18 cellular contexts compared by ENCODE assay signal in genomic region chr3:177595789-177596188, GRCh38.
DNase-seq lines count a peak whose midpoint lies in the region; ATAC-seq, FAIRE-seq and TF ChIP-seq lines count a peak whose summit lies in the region.
"Had no signal": no experiment of that assay in that cellular context is flagged by ENCODE, and none has a peak within 500 bp of the region (broad histone marks: within the 10 kb centered on the region; RNA-seq: fewer than 3 reads in every experiment).

No MANE protein-coding gene starts in this region.

- no peak overlapping the region for H3K4me3 ChIP-seq in astrocyte (ENCODE audit: insufficient read depth, low read depth, low read length)
- H3K4me3 ChIP-seq in keratinocyte (ENCODE audit: control insufficient read depth in 2 of 3, extremely low read depth in 1 of 3, insufficient read depth in 2 of 3, low read depth in 1 of 3, low read length in 3 of 3), result no peak overlapping the region
- no peak overlapping the region for H3K4me3 ChIP-seq in WERI-Rb-1 (ENCODE audit: low read depth, low read length)
- H3K4me3 ChIP-seq: upper lobe of right lung had no signal

- no peaks in the 10 kb centered on the region for H3K9me1 ChIP-seq in keratinocyte (ENCODE audit: control insufficient read depth, extremely low read depth, insufficient read depth, low read length)

- no peaks in the 10 kb centered on the region for H3K27me3 Mint-ChIP-seq in activated naive CD8-positive, alpha-beta T cell
- no peaks in the 10 kb centered on the region for H3K27me3 Mint-ChIP-seq in activated naive CD8-positive, alpha-beta T cell treated with anti-CD3 and anti-CD28 coated beads for 36 hours
- H3K27me3 Mint-ChIP-seq in astrocyte (ENCODE audit: low read depth, unreplicated experiment), result no peaks in the 10 kb centered on the region

- H3K9ac ChIP-seq in astrocyte (ENCODE audit: low read length) (no peak overlapping the region), keratinocyte (ENCODE audit: control insufficient read depth, extremely low read depth, insufficient read depth, low read length) (no peak overlapping the region)

- FAIRE-seq in astrocyte (lab: Jason Lieb, UNC) (no peak), keratinocyte (lab: Jason Lieb, UNC) (no peak)
- FAIRE-seq: A204.1, endometrium, small intestine had no signal

- H3K4me1 ChIP-seq in astrocyte (ENCODE audit: insufficient read depth, low read length), result peaks cover 40% of the 10 kb centered on the region
- peaks cover 72% of the 10 kb centered on the region for H3K4me1 ChIP-seq in keratinocyte (ENCODE audit: control insufficient read depth, extremely low read depth, insufficient read depth, low read length)

- H3K36me3 ChIP-seq in astrocyte (ENCODE audit: insufficient read depth, low read length) (no peaks in the 10 kb centered on the region), keratinocyte (ENCODE audit: control insufficient read depth in 2 of 2, extremely low read depth in 1 of 2, insufficient read depth in 2 of 2, low read length in 2 of 2) (no peaks in the 10 kb centered on the region), WERI-Rb-1 (no peaks in the 10 kb centered on the region)
- H3K36me3 ChIP-seq: upper lobe of right lung had no signal

- H3K36me3 Mint-ChIP-seq in activated naive CD8-positive, alpha-beta T cell, result no peaks in the 10 kb centered on the region
- peaks cover 3% of the 10 kb centered on the region for H3K36me3 Mint-ChIP-seq in activated naive CD8-positive, alpha-beta T cell treated with anti-CD3 and anti-CD28 coated beads for 36 hours
- no peaks in the 10 kb centered on the region for H3K36me3 Mint-ChIP-seq in astrocyte (ENCODE audit: low read depth, unreplicated experiment)
- H3K36me3 Mint-ChIP-seq: stimulated activated effector memory CD8-positive, alpha-beta T cell treated with anti-CD3 and anti-CD28 coated beads, Interleukin-12 subunit alpha, Interleukin-12 subunit beta, amount 100 ng/mL, for 72 hours had no signal

- H3K4me1 Mint-ChIP-seq in activated naive CD8-positive, alpha-beta T cell (ENCODE audit: low read depth), result peaks cover 79% of the 10 kb centered on the region
- H3K4me1 Mint-ChIP-seq in activated naive CD8-positive, alpha-beta T cell treated with anti-CD3 and anti-CD28 coated beads for 36 hours, result peaks cover 66% of the 10 kb centered on the region
- H3K4me1 Mint-ChIP-seq in astrocyte (ENCODE audit: low read depth, unreplicated experiment), result peaks cover 23% of the 10 kb centered on the region

- H3K9me3 Mint-ChIP-seq in activated naive CD8-positive, alpha-beta T cell (ENCODE audit: low read depth), result no peaks in the 10 kb centered on the region
- peaks cover 4% of the 10 kb centered on the region for H3K9me3 Mint-ChIP-seq in activated naive CD8-positive, alpha-beta T cell treated with anti-CD3 and anti-CD28 coated beads for 36 hours
- H3K9me3 Mint-ChIP-seq in astrocyte (ENCODE audit: unreplicated experiment), result no peaks in the 10 kb centered on the region
- H3K9me3 Mint-ChIP-seq: stimulated activated effector memory CD8-positive, alpha-beta T cell treated with anti-CD3 and anti-CD28 coated beads, Interleukin-12 subunit alpha, Interleukin-12 subunit beta, amount 100 ng/mL, for 72 hours had no signal

- H4K20me1 ChIP-seq in astrocyte (ENCODE audit: insufficient read depth, low read length), result no peaks in the 10 kb centered on the region
- no peaks in the 10 kb centered on the region for H4K20me1 ChIP-seq in keratinocyte (ENCODE audit: control insufficient read depth, extremely low read depth, insufficient read depth, low read length)

- no peak for TF ChIP-seq CTCF in astrocyte (IDR thresholded peaks at IDR 0.05; ENCODE audit: insufficient read depth, low read depth, low read length)
- TF ChIP-seq CTCF in keratinocyte (optimal IDR thresholded peaks at IDR 0.05 in 1 of 3, IDR thresholded peaks at IDR 0.05 in 1 of 3, conservative IDR thresholded peaks at IDR 0.05 in 1 of 3; ENCODE audit: extremely low read depth in 1 of 3, insufficient read depth in 2 of 3, low read length in 3 of 3), result no peak
- no peak for TF ChIP-seq CTCF in WERI-Rb-1 (IDR thresholded peaks at IDR 0.05; ENCODE audit: low read depth, low read length)

- H2AFZ ChIP-seq in astrocyte (ENCODE audit: low read depth, low read length), result no peak overlapping the region
- no peak overlapping the region for H2AFZ ChIP-seq in keratinocyte (ENCODE audit: control insufficient read depth, low read length)

- DNase-seq in activated naive CD8-positive, alpha-beta T cell treated with anti-CD3 and anti-CD28 coated beads for 36 hours, result no peak
- DNase-seq in astrocyte (ENCODE audit: low read depth) (peak; percentile 91), keratinocyte (ENCODE audit: low read depth, low spot score) (no peak), posterior cingulate gyrus (no peak), WERI-Rb-1 (no peak), left cardiac atrium (no peak)
- DNase-seq: activated CD4-positive, alpha-beta T cell treated with anti-CD3 and anti-CD28 coated beads for 1 hour; Caco-2; central memory CD4-positive, alpha-beta T cell; NCI-H1092; NCI-H82; small intestine; upper lobe of right lung had no signal

- no peak for ATAC-seq in HG03175 (IDR thresholded peaks at IDR 0.05; ENCODE audit: unreplicated experiment)
- ATAC-seq in left cardiac atrium, result no peak
- ATAC-seq: stimulated activated effector memory CD8-positive, alpha-beta T cell treated with anti-CD3 and anti-CD28 coated beads, Interleukin-12 subunit alpha, Interleukin-12 subunit beta, amount 100 ng/mL, for 72 hours; upper lobe of right lung had no signal

- H3K9me3 ChIP-seq in astrocyte (ENCODE audit: insufficient read depth, low read depth, low read length) (no peaks in the 10 kb centered on the region), keratinocyte (ENCODE audit: control insufficient read depth, low read depth, low read length) (no peaks in the 10 kb centered on the region), WERI-Rb-1 (ENCODE audit: severe bottlenecking) (no peaks in the 10 kb centered on the region)
- H3K9me3 ChIP-seq: Caco-2, upper lobe of right lung had no signal

- H3K4me2 ChIP-seq in astrocyte (ENCODE audit: low read length), result peak overlapping the region; percentile 63
- H3K4me2 ChIP-seq in keratinocyte (ENCODE audit: control insufficient read depth, extremely low read depth, insufficient read depth, low read depth, low read length), result peak overlapping the region; percentile 91

- no peaks in the 10 kb centered on the region for H3K27me3 ChIP-seq in astrocyte (ENCODE audit: insufficient read depth, low read length)
- H3K27me3 ChIP-seq in keratinocyte (ENCODE audit: control insufficient read depth, extremely low read depth, insufficient read depth, low read length), result no peaks in the 10 kb centered on the region
- no peaks in the 10 kb centered on the region for H3K27me3 ChIP-seq in WERI-Rb-1 (ENCODE audit: insufficient read depth, low read depth, severe bottlenecking)
- H3K27me3 ChIP-seq: upper lobe of right lung had no signal

- dilution Hi-C loops in keratinocyte (cut with MboI; ENCODE audit: extremely low pct_ligation_motif_present, low sequenced_read_pairs), result no loop called here

- intact Hi-C loops in posterior cingulate gyrus (cut with DNase I) (no loop called here), left cardiac atrium (cut with DNase I) (loop anchor here in 1 of 2 donors (10.0 kb wide), 1 partner anchor 231 kb away; no protein-coding TSS in a partner anchor)

- peak overlapping the region; percentile 11 for H3K4me3 Mint-ChIP-seq in activated naive CD8-positive, alpha-beta T cell
- H3K4me3 Mint-ChIP-seq in activated naive CD8-positive, alpha-beta T cell treated with anti-CD3 and anti-CD28 coated beads for 36 hours, result no peak overlapping the region
- H3K4me3 Mint-ChIP-seq in astrocyte (ENCODE audit: unreplicated experiment), result no peak overlapping the region
- H3K4me3 Mint-ChIP-seq: stimulated activated effector memory CD8-positive, alpha-beta T cell treated with anti-CD3 and anti-CD28 coated beads, Interleukin-12 subunit alpha, Interleukin-12 subunit beta, amount 100 ng/mL, for 72 hours had no signal

- peak overlapping the region; percentile 24 for H3K27ac Mint-ChIP-seq in activated naive CD8-positive, alpha-beta T cell
- no peak overlapping the region for H3K27ac Mint-ChIP-seq in activated naive CD8-positive, alpha-beta T cell treated with anti-CD3 and anti-CD28 coated beads for 36 hours
- H3K27ac Mint-ChIP-seq in astrocyte (ENCODE audit: unreplicated experiment), result no peak overlapping the region
- H3K27ac Mint-ChIP-seq: stimulated activated effector memory CD8-positive, alpha-beta T cell treated with anti-CD3 and anti-CD28 coated beads, Interleukin-12 subunit alpha, Interleukin-12 subunit beta, amount 100 ng/mL, for 72 hours had no signal

- H3K79me2 ChIP-seq in astrocyte (ENCODE audit: insufficient read depth, low read length) (no peaks in the 10 kb centered on the region), keratinocyte (ENCODE audit: control insufficient read depth, insufficient read depth, low read length) (no peaks in the 10 kb centered on the region)

- peak overlapping the region; percentile 27 for H3K27ac ChIP-seq in astrocyte (ENCODE audit: low read depth, low read length)
- H3K27ac ChIP-seq in keratinocyte (ENCODE audit: control insufficient read depth, insufficient read depth, low read length), result peak overlapping the region; percentile 88
- no peak overlapping the region for H3K27ac ChIP-seq in WERI-Rb-1
- H3K27ac ChIP-seq: upper lobe of right lung had no signal
